In the genomic region with DNA sequence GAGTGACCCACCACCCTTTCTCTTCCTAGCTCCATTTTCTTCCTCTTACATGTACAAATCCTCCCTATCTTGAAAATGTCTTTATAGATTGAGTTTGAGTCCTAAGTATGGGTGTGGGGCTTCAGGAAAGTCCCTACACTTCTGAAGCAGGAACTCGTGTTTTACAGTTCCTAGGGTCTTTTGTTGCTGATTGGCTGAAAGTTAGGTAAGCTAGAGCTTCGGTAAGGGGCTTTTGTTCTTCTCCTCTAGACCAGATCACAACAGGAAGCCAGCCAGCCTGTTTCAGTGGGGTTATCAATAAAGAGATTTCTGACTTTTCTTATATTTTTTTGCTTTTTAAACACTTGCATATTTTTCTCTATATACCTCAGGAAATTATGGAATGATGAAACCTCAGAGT, we compare ENCODE assay signal across 22 cellular contexts.
"Had no signal": no experiment of that assay in that cellular context is flagged by ENCODE, and none has a peak within 500 bp of the region (broad histone marks: within the 10 kb centered on the region; RNA-seq: fewer than 3 reads in every experiment).

No MANE protein-coding gene starts in this region.

- H3K27ac ChIP-seq: foreskin keratinocyte, hepatocyte, left ventricle myocardium inferior, WERI-Rb-1 had no signal

- ATAC-seq: activated CD8-positive, alpha-beta T cell treated with anti-CD3 and anti-CD28 coated beads, Interleukin-2, amount 10 ng/mL, durations not matched to agents 7 days and 5 days; activated naive CD4-positive, alpha-beta T cell treated with anti-CD3 and anti-CD28 coated beads, Interleukin-2, amount 50 U/mL, for 72 hours; foreskin keratinocyte; natural killer cell treated with Interleukin-12 subunit alpha and Interleukin-12 subunit beta and Interleukin-15 and Interleukin-18, amount 100 ng/mL, for 72 hours; stimulated activated naive CD8-positive, alpha-beta T cell treated with anti-CD3 and anti-CD28 coated beads, Interleukin-15, Interleukin-2, amounts not matched to agents 100 U/mL and 50 U/mL, for 24 hours had no signal

- H3K36me3 ChIP-seq: left ventricle myocardium inferior, WERI-Rb-1 had no signal

- H3K4me3 Mint-ChIP-seq: activated CD8-positive, alpha-beta T cell treated with anti-CD3 and anti-CD28 coated beads, Interleukin-2, amount 10 ng/mL, durations not matched to agents 7 days and 5 days; brain; dendritic cell treated with granulocyte-macrophage colony-stimulating factor and Interleukin-4, amounts not matched to agents 40 ng/mL and 50 ng/mL, for 4 days; mesothelial cell of epicardium; natural killer cell treated with Interleukin-12 subunit alpha and Interleukin-12 subunit beta and Interleukin-15 and Interleukin-18, amount 100 ng/mL, for 72 hours had no signal

- H3K27me3 ChIP-seq: foreskin keratinocyte had no signal

- H3K4me1 Mint-ChIP-seq: mesothelial cell of epicardium had no signal

- H3K36me3 Mint-ChIP-seq: activated naive CD4-positive, alpha-beta T cell treated with anti-CD3 and anti-CD28 coated beads, Interleukin-2, amount 50 U/mL, for 72 hours; brain; mesothelial cell of epicardium; natural killer cell treated with Interleukin-12 subunit alpha and Interleukin-12 subunit beta and Interleukin-15 and Interleukin-18, amount 100 ng/mL, for 72 hours had no signal

- H3K27ac Mint-ChIP-seq: activated CD8-positive, alpha-beta T cell treated with anti-CD3 and anti-CD28 coated beads, Interleukin-2, amount 10 ng/mL, durations not matched to agents 7 days and 5 days; activated naive CD4-positive, alpha-beta T cell treated with anti-CD3 and anti-CD28 coated beads, Interleukin-2, amount 50 U/mL, for 72 hours; brain; dendritic cell treated with granulocyte-macrophage colony-stimulating factor and Interleukin-4, amounts not matched to agents 40 ng/mL and 50 ng/mL, for 4 days; mesothelial cell of epicardium; natural killer cell treated with Interleukin-12 subunit alpha and Interleukin-12 subunit beta and Interleukin-15 and Interleukin-18, amount 100 ng/mL, for 72 hours; progenitor cell of endocrine pancreas had no signal

- DNase-seq: activated CD4-positive, alpha-beta T cell treated with anti-CD3 and anti-CD28 coated beads for 1 hour; activated CD4-positive, alpha-beta T cell treated with anti-CD3 and anti-CD28 coated beads, Interleukin-2, amount 50 U/mL, for 1 hour; activated CD8-positive, alpha-beta T cell treated with anti-CD3 and anti-CD28 coated beads, Interleukin-2, amount 10 ng/mL, durations not matched to agents 7 days and 5 days; activated T-cell treated with anti-CD3 and anti-CD28 coated beads, Interleukin-2, amount 50 U/mL, for 1 hour; aorta; effector memory CD4-positive, alpha-beta T cell; foreskin keratinocyte; glutamatergic neuron; kidney glomerular epithelial cell; left ventricle myocardium inferior; retina; stimulated activated CD4-positive, alpha-beta T cell treated with anti-CD3 and anti-CD28 coated beads, Interleukin-2, amount 100 ng/mL, for 48 hours; stimulated activated CD8-positive, alpha-beta memory T cell treated with anti-CD3 and anti-CD28 coated beads, Interleukin-4, amount 100 ng/mL, for 48 hours; stimulated activated naive CD8-positive, alpha-beta T cell treated with anti-CD3 and anti-CD28 coated beads, Interleukin-15, Interleukin-2, amounts not matched to agents 100 U/mL and 50 U/mL, for 24 hours; WERI-Rb-1 had no signal

- H3K4me3 ChIP-seq: hepatocyte, left ventricle myocardium inferior had no signal

- H3K9me3 Mint-ChIP-seq: activated naive CD4-positive, alpha-beta T cell treated with anti-CD3 and anti-CD28 coated beads, Interleukin-2, amount 50 U/mL, for 72 hours; dendritic cell treated with granulocyte-macrophage colony-stimulating factor and Interleukin-4, amounts not matched to agents 40 ng/mL and 50 ng/mL, for 4 days; mesothelial cell of epicardium; natural killer cell treated with Interleukin-12 subunit alpha and Interleukin-12 subunit beta and Interleukin-15 and Interleukin-18, amount 100 ng/mL, for 72 hours had no signal

- H3K4me1 ChIP-seq: foreskin keratinocyte, left ventricle myocardium inferior had no signal

- H3K9me3 ChIP-seq: left ventricle myocardium inferior had no signal
